In the genomic region with DNA sequence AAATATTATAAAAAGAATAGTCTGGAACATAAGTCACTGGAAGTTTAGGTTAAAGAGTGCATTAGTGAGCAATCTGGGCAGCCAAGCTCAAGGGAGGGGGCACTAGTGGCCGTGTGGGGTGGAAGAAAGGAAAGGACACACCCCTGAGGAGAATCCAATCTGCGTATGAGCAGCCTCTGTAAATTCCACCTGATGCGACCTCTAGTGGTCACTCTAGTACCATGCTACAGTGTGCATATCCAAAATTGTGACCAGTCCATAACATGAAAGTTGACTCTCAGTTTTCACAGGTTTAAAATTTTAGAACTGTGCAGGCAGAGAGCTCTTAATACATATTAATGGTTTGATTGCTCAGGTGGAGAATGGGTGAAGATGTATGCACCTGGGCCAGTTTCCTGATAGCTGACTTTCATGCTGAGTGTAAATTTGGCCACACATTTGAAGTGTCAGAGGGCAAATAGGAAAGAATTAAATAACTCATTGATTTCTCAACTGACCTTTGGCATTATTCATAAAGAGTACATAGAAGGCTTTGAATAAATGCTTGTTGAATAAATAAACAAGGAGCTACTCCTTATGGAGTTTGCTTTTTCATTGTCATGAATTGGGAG, we compare ENCODE assay signal across 8 cellular contexts.
DNase-seq lines count a peak whose midpoint lies in the region; ATAC-seq and TF ChIP-seq lines count a peak whose summit lies in the region.

No MANE protein-coding gene starts in this region.

- peak; percentile 49 to 84 (median 64) for TF ChIP-seq CTCF in Peyer's patch (IDR thresholded peaks at IDR 0.05)
- peak; percentile 73 to 90 (median 82) for TF ChIP-seq CTCF in heart left ventricle (IDR thresholded peaks at IDR 0.05)

- in situ Hi-C loops in KBM-7 (cut with MboI; ENCODE audit: low pct_unique_long_range_greater_than_20kb, low sequenced_read_pairs), result loop anchor here (25.0 kb wide), 1 partner anchor 238 kb away; no protein-coding TSS in a partner anchor

- H3K4me3 ChIP-seq in Peyer's patch (no peak overlapping the region), heart left ventricle (no peak overlapping the region)

- no peak overlapping the region for H3K27ac ChIP-seq in Peyer's patch
- H3K27ac ChIP-seq in heart left ventricle, result no peak overlapping the region

- DNase-seq in DMS79 treated with DMSO at 0.1 percent for 48 hours (lab: John Stamatoyannopoulos, UW) (peak; percentile 59), DMS79 (lab: John Stamatoyannopoulos, UW) (no peak), H4 (ENCODE audit: low spot score) (peak; percentile 78), KBM-7 (peak; percentile 63), Peyer's patch (peak in 2 of 3 donors; percentile 35 to 73), heart left ventricle (peak in 2 of 5 donors; percentile 41 to 42), retina (peak; percentile 53)
- peak; percentile 36 for DNase-seq in activated naive CD4-positive, alpha-beta T cell treated with anti-CD3 and anti-CD28 coated beads, Interleukin-2, amount 50 U/mL, for 16 hours

- no peaks in the 10 kb centered on the region for H3K36me3 ChIP-seq in Peyer's patch
- no peaks in the 10 kb centered on the region for H3K36me3 ChIP-seq in heart left ventricle

- peak; percentile 59 to 88 (median 82) for ATAC-seq in heart left ventricle

- 0 to 2% (median 1%) methylated on average over 3 of the region's 3 CpGs for WGBS in heart left ventricle, 4 donors

- H3K9me3 ChIP-seq in Peyer's patch (no peaks in the 10 kb centered on the region), heart left ventricle (peaks cover 0 to 11% (median 4%) of the 10 kb centered on the region in 12 donors)

- intact Hi-C loops in heart left ventricle (cut with DNase I), result loop anchor here in 8 of 10 donors (2.0 to 5.0 kb wide), 4 partner anchors 42 to 248 kb away; no protein-coding TSS in a partner anchor

- TF ChIP-seq POLR2A in Peyer's patch (IDR thresholded peaks at IDR 0.05) (no peak), heart left ventricle (IDR thresholded peaks at IDR 0.05) (no peak)

- H3K4me1 ChIP-seq in Peyer's patch (no peaks in the 10 kb centered on the region), heart left ventricle (peaks cover 0 to 10% (median 0%) of the 10 kb centered on the region in 12 donors)

- no peaks in the 10 kb centered on the region for H3K27me3 ChIP-seq in Peyer's patch
- H3K27me3 ChIP-seq in heart left ventricle, result no peaks in the 10 kb centered on the region
